In the genomic region with DNA sequence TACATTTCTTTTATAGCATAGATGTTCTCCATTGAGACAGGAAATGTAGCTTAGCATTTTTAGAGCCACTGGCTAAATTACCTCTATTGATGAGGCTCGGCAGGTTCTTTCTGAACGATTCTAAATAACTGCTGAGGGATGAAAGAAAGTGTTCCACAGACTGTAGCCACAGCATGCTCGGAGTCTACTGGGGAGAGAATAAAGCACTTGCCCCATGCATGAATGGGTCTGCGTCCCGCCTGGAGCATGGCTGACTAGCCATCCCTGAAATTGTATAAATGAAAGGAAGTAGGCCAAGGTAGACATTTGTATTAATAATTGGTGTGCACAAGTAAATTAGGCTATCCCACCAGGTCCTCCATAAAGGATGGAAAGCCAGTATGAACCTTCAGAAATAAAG, we compare ENCODE assay signal across 19 cellular contexts.
"Had no signal": no experiment of that assay in that cellular context is flagged by ENCODE, and none has a peak within 500 bp of the region (broad histone marks: within the 10 kb centered on the region; RNA-seq: fewer than 3 reads in every experiment).

No MANE protein-coding gene starts in this region.

- H3K27ac Mint-ChIP-seq: IgD-negative memory B cell had no signal

- DNase-seq: Kasumi-1, MM.1S, NCI-H1092 treated with DMSO at 0.1 percent for 48 hours, NCI-H1436, NCI-H187, NCI-H2029, NCI-H2081 treated with DMSO at 0.1 percent for 48 hours, NCI-H2171, NCI-H226, NCI-H446, NCI-H510A, NCI-H524 treated with DMSO at 0.1 percent for 48 hours, NCI-H69, NCI-H774, Right ventricle myocardium superior, RPMI8226, SIG-M5 had no signal

- H3K4me1 Mint-ChIP-seq: IgD-negative memory B cell had no signal

- ATAC-seq: K562 had no signal

- H3K36me3 Mint-ChIP-seq: IgD-negative memory B cell had no signal

- H3K4me3 Mint-ChIP-seq: IgD-negative memory B cell had no signal

- H3K27me3 Mint-ChIP-seq: IgD-negative memory B cell had no signal
